1 cellular context compared by ENCODE assay signal in the genomic region with DNA sequence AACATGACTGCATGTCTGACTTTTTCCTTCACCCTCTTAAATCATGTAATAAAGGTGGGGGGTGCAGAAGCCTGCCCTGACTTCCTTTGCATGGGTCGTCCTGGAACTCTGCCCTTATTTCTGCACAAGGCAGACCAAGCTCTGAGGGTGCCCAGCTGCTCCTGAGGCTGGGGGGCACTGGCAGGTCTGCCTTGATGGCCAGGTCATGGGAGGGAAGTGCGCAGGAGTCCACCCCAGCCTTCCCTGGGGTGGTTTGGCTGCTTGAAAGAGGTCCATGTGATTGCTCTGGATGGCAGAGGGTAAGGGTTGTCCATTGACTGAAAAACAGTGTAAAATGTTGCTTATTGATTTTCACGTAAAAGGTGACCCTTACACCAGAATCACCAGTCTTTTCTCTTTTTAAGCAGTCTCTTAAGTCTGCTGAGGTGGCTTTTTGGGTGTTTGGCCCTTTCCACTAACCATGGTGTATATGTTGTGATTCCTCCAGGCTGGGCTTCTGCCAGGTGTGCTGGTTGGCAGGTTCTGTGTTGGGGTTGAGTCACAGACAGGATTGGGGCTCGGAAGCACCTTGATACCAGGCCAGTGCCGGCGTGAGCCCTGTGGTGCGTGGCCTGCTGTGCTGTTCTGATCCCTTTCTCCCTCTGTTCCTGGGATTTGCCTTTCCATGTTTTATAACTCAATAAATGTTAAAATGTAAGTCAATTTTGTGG.
TF ChIP-seq lines count a peak whose summit lies in the region.

No MANE protein-coding gene starts in this region.

TF ChIP-seq in GM12878, 131 proteins besides CTCF, POLR2A, EP300 and RAD21:
- TF ChIP-seq, protein P1, sequence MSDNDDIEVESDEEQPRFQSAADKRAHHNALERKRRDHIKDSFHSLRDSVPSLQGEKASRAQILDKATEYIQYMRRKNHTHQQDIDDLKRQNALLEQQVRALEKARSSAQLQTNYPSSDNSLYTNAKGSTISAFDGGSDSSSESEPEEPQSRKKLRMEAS (IDR thresholded peaks at IDR 0.05; ENCODE audit: low read depth, low read length): no peak
- 0 out of 2 replicates have a peak, but pooled peaks have one; percentile 7 for TF ChIP-seq POLR2AphosphoS5 (IDR thresholded peaks at IDR 0.05; ENCODE audit: low read length)
TF ChIP-seq in GM12878: peak in this region for 1.
